In the genomic region with DNA sequence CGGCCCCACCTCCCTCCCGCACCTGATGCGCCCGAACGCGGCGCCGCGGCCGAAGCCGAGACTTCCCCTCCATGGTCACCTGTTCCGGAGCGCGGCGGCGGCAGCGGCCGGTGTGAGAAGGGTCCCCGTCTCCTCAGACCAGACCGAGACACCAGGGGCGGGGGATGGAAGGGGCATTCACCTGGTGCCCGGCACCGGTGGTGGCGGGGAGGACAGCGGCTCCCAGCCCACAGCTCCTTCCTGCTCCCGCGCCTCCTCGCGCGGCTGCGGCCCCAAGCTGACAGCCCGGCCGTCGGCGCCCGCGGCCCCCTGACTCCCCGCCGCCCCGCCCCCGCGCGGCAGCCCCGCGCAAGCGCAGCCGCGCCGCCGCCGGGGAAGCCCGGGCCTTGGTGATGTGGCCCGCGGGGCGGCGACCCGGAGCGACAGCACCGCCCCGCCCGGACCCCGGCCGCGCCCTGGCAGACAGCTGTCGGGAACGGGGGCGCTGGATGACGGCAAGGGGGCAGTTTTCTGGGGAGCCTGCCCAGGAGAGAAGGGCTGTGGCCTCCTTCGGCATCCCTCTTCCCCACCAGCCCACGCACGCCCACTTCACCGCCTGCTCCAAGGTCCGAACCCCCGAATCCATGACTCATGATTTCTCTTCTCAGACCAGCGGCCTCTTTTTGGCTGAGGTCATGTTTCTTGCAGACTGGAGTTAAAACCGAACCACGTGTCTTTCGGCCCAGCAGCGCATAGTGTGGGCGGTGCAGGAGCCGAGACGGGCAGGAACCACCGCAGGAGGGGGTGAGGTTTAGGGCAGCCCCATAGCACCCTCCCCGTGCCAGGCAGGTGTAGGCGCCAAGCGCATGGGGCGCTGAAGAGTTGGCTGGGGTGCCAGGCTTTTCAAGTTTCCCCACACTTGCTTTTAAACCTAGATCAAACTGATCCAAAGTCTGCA, we compare ENCODE assay signal across 8 cellular contexts. TPM values are rescaled to one million over a fixed set of nuclear protein-coding genes. Genes with fewer than 3 reads are reported as not detected.
A peak's percentile ranks its signal among the peaks of the same experiment; 100 is the strongest.
DNase-seq lines count a peak whose midpoint lies in the region; ATAC-seq and TF ChIP-seq lines count a peak whose summit lies in the region.

A gene with protein sequence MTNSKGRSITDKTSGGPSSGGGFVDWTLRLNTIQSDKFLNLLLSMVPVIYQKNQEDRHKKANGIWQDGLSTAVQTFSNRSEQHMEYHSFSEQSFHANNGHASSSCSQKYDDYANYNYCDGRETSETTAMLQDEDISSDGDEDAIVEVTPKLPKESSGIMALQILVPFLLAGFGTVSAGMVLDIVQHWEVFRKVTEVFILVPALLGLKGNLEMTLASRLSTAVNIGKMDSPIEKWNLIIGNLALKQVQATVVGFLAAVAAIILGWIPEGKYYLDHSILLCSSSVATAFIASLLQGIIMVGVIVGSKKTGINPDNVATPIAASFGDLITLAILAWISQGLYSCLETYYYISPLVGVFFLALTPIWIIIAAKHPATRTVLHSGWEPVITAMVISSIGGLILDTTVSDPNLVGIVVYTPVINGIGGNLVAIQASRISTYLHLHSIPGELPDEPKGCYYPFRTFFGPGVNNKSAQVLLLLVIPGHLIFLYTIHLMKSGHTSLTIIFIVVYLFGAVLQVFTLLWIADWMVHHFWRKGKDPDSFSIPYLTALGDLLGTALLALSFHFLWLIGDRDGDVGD (minus strand): TSS at position 282 of the 937 bp plus-strand sequence. CDS start 29,763 bp downstream, outside the sequence.

- H3K27ac ChIP-seq in left lung: peak within 1 kb of the TSS; percentile 80 to 87

- H3K9me3 Mint-ChIP-seq in activated CD4-positive, alpha-beta T cell treated with anti-CD3 and anti-CD28 coated beads, Interleukin-2, amount 10 ng/mL, durations not matched to agents 24 days and 14 days: no peaks in the 10 kb centered on the region
- no peaks in the 10 kb centered on the region for H3K9me3 Mint-ChIP-seq in dendritic cell treated with granulocyte-macrophage colony-stimulating factor and Interleukin-4, amounts not matched to agents 40 ng/mL and 50 ng/mL, for 4 days

- peak within 1 kb of the TSS; percentile 64 to 67 for H3K4me3 ChIP-seq in left lung

- peaks cover 39% of the 10 kb centered on the region for H3K27me3 Mint-ChIP-seq in activated CD4-positive, alpha-beta T cell treated with anti-CD3 and anti-CD28 coated beads, Interleukin-2, amount 10 ng/mL, durations not matched to agents 24 days and 14 days
- peaks cover 8% of the 10 kb centered on the region for H3K27me3 Mint-ChIP-seq in dendritic cell treated with granulocyte-macrophage colony-stimulating factor and Interleukin-4, amounts not matched to agents 40 ng/mL and 50 ng/mL, for 4 days

- peak within 1 kb of the TSS; percentile 92 for H3K27ac Mint-ChIP-seq in activated CD4-positive, alpha-beta T cell treated with anti-CD3 and anti-CD28 coated beads, Interleukin-2, amount 10 ng/mL, durations not matched to agents 24 days and 14 days
- peak within 1 kb of the TSS; percentile 96 for H3K27ac Mint-ChIP-seq in dendritic cell treated with granulocyte-macrophage colony-stimulating factor and Interleukin-4, amounts not matched to agents 40 ng/mL and 50 ng/mL, for 4 days

- no peaks in the 10 kb centered on the region for H3K9me3 ChIP-seq in left lung

- DNase-seq in AG09319 (ENCODE audit: extremely low read depth, low read depth) (peak; percentile 64), NCI-H2196 (lab: John Stamatoyannopoulos, UW; ENCODE audit: unreplicated experiment) (peak; percentile 88), left lung (peak; percentile 86 to 93)
- DNase-seq in activated CD4-positive, alpha-beta T cell treated with anti-CD3 and anti-CD28 coated beads, Interleukin-2, amount 10 ng/mL, durations not matched to agents 24 days and 14 days: peak; percentile 95
- DNase-seq in stimulated activated CD4-positive, alpha-beta T cell treated with anti-CD3 and anti-CD28 coated beads, Interleukin-2, amount 100 ng/mL, for 48 hours: peak; percentile 63 to 73

- intact Hi-C loops in activated CD4-positive, alpha-beta T cell treated with anti-CD3 and anti-CD28 coated beads, Interleukin-2, amount 10 ng/mL, durations not matched to agents 24 days and 14 days (cut with micrococcal nuclease): loop anchor here (1.0 to 10.0 kb wide), 6 partner anchors 28 to 501 kb away; a partner anchor contains a TSS
- intact Hi-C loops in dendritic cell treated with granulocyte-macrophage colony-stimulating factor and Interleukin-4, amounts not matched to agents 40 ng/mL and 50 ng/mL, for 4 days (cut with micrococcal nuclease): loop anchor here (1.0 to 10.0 kb wide), 3 partner anchors 17 to 97 kb away; a partner anchor contains a TSS
- intact Hi-C loops in left lung (cut with DNase I): no loop called here

- peaks cover 2% of the 10 kb centered on the region for H3K36me3 Mint-ChIP-seq in activated CD4-positive, alpha-beta T cell treated with anti-CD3 and anti-CD28 coated beads, Interleukin-2, amount 10 ng/mL, durations not matched to agents 24 days and 14 days (ENCODE audit: low read depth)
- no peaks in the 10 kb centered on the region for H3K36me3 Mint-ChIP-seq in dendritic cell treated with granulocyte-macrophage colony-stimulating factor and Interleukin-4, amounts not matched to agents 40 ng/mL and 50 ng/mL, for 4 days (ENCODE audit: low read depth)

- H3K27me3 ChIP-seq in left lung: peaks cover 0 to 61% of the 10 kb centered on the region in 2 donors

- no peaks in the 10 kb centered on the region for H3K36me3 ChIP-seq in left lung

- H3K4me1 Mint-ChIP-seq in activated CD4-positive, alpha-beta T cell treated with anti-CD3 and anti-CD28 coated beads, Interleukin-2, amount 10 ng/mL, durations not matched to agents 24 days and 14 days: peaks cover 29% of the 10 kb centered on the region
- peaks cover 33% of the 10 kb centered on the region for H3K4me1 Mint-ChIP-seq in dendritic cell treated with granulocyte-macrophage colony-stimulating factor and Interleukin-4, amounts not matched to agents 40 ng/mL and 50 ng/mL, for 4 days (ENCODE audit: low read depth)

- no peak for TF ChIP-seq CTCF in AG09319 (IDR thresholded peaks at IDR 0.05; ENCODE audit: low read depth, low read length)
- peak in 1 of 2 donors; percentile 14 for TF ChIP-seq CTCF in left lung (IDR thresholded peaks at IDR 0.05)

- H3K4me3 Mint-ChIP-seq in activated CD4-positive, alpha-beta T cell treated with anti-CD3 and anti-CD28 coated beads, Interleukin-2, amount 10 ng/mL, durations not matched to agents 24 days and 14 days: peak within 1 kb of the TSS; percentile 85
- H3K4me3 Mint-ChIP-seq in dendritic cell treated with granulocyte-macrophage colony-stimulating factor and Interleukin-4, amounts not matched to agents 40 ng/mL and 50 ng/mL, for 4 days: peak within 1 kb of the TSS; percentile 85

- peaks cover 17 to 24% of the 10 kb centered on the region in 2 donors for H3K4me1 ChIP-seq in left lung

- ATAC-seq in GM18861 (IDR thresholded peaks at IDR 0.05; ENCODE audit: unreplicated experiment) (peak; percentile 68), HG03095 (IDR thresholded peaks at IDR 0.05; ENCODE audit: unreplicated experiment) (peak; percentile 66), left lung (peak; percentile 91)

RNA-seq across cellular contexts. Expression of the gene that starts here (rescaled TPM):
- 11.5 and 12.3 TPM in 2 replicates for total RNA-seq in activated CD4-positive, alpha-beta T cell treated with anti-CD3 and anti-CD28 coated beads, Interleukin-2, amount 10 ng/mL, durations not matched to agents 24 days and 14 days
- 10 to 100 TPM; 27.2 to 35.7 TPM for total RNA-seq in left lung

Comparison
In these comparisons a context has a peak if more than half of its experiments do, and no peak if none do; other contexts are left out.
1. Peak in every context shown above with its lines: DNase-seq, ATAC-seq, H3K4me3 ChIP-seq and H3K27ac ChIP-seq.
2. intact Hi-C loops: an anchor here in activated CD4-positive, alpha-beta T cell treated with anti-CD3 and anti-CD28 coated beads, Interleukin-2, amount 10 ng/mL, durations not matched to agents 24 days and 14 days (1.0 to 10.0 kb wide) and dendritic cell treated with granulocyte-macrophage colony-stimulating factor and Interleukin-4, amounts not matched to agents 40 ng/mL and 50 ng/mL, for 4 days (1.0 to 10.0 kb wide); none called in left lung.